ENCODE assay signal across 7 cellular contexts in the genomic region with DNA sequence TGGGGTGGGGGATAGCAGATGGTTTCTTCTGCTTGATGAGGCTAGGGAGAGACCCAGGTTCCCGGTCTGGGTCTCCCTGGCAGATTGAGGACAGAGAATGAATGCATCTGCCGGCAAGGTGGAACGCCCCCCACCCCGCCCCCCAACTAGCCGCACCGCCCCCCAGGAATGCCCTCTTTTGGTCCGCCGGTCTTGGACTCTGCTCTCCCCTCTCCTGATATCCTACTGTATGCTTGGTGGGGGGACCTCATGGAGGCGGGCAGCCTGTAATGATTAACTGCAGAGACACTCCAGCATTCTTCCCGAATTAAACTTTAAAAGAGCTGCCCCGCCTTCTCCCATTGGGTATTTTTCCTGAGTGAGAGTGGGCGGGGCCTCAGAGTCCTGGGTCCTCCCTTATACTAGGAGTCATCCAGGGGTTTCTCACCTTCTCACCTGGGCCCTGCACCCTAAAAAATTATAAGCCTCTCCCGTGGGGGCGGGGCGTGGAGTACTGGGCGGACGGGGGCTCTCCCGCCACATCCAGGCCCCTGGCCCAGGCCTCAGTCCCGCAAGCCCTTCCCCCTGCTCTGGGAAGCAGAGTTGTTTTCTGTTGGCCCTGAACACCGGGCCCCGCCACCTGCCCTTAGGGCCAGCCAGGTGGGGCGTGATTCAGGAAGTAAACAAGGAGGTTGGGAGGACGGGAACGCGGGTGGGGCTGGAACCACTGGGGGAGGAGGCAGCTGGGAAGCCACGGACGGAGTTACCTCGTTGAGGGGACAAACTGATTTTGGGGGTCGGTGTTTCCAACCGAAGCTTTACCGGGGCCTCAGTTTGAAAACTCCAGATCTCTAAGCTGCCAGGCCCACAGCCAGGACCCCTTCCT. TPM values are rescaled to one million over a fixed set of nuclear protein-coding genes. Genes with fewer than 3 reads are reported as not detected.
A peak's percentile ranks its signal among the peaks of the same experiment; 100 is the strongest.
DNase-seq lines count a peak whose midpoint lies in the region; TF ChIP-seq lines count a peak whose summit lies in the region.
"Had no signal": no experiment of that assay in that cellular context is flagged by ENCODE, and none has a peak within 500 bp of the region (broad histone marks: within the 10 kb centered on the region; RNA-seq: fewer than 3 reads in every experiment).

No MANE protein-coding gene starts in this region.

- no peaks in the 10 kb centered on the region for H3K9me3 Mint-ChIP-seq in Calu3 (ENCODE audit: low read depth, unreplicated experiment)

- intact Hi-C loops in Calu3 (cut with micrococcal nuclease; ENCODE audit: unreplicated experiment): loop anchor here (1.0 to 10.0 kb wide), 11 partner anchors 15 to 546 kb away; a partner anchor contains a TSS

- no peak for TF ChIP-seq CTCF in Calu3 (IDR thresholded peaks at IDR 0.05; ENCODE audit: unreplicated experiment)

- H3K27ac Mint-ChIP-seq in Calu3 (ENCODE audit: unreplicated experiment): peak overlapping the region; percentile 21

- CTCF ChIA-PET in Calu3 (lab: Charles Lee): interaction anchor here (0.6 to 161.2 kb wide), 88 partner anchors 12 to 1301 kb away, joined by 3 to 42089 read pairs (median 8); a partner anchor contains a TSS

- H3K4me1 Mint-ChIP-seq in Calu3 (ENCODE audit: low read depth, unreplicated experiment): peaks cover 54% of the 10 kb centered on the region

- BruUV-seq in Calu3 (replicated peaks; lab: Mats Ljungman, UMichigan): TSS peak; percentile 25

- H3K27me3 Mint-ChIP-seq in Calu3 (ENCODE audit: unreplicated experiment): no peaks in the 10 kb centered on the region

- peak; percentile 100 for DNase-seq in Calu3
- peak; percentile 91 for DNase-seq in NCI-H774 (lab: John Stamatoyannopoulos, UW)
- DNase-seq in NCI-H1930 (lab: John Stamatoyannopoulos, UW): no peak
- DNase-seq in KBM-7: no peak
- no peak for DNase-seq in T1000 (lab: John Stamatoyannopoulos, UW)

- peak overlapping the region; percentile 77 for H3K4me3 Mint-ChIP-seq in Calu3 (ENCODE audit: low read depth, unreplicated experiment)

- in situ Hi-C loops in KBM-7 (cut with MboI; ENCODE audit: low pct_unique_long_range_greater_than_20kb, low sequenced_read_pairs): no loop called here

- H3K4me3 ChIP-seq in iPS-18c (ENCODE audit: insufficient read depth, low read depth, low read length): peak overlapping the region; percentile 60

- H3K9me3 ChIP-seq in iPS-18c (ENCODE audit: control insufficient read depth, insufficient read depth, low read length): no peaks in the 10 kb centered on the region
- H3K9me3 ChIP-seq: neutrophil had no signal

- peaks cover 91% of the 10 kb centered on the region for H3K36me3 Mint-ChIP-seq in Calu3 (ENCODE audit: insufficient read depth, unreplicated experiment)

RNA-seq across cellular contexts. Expression of a gene that starts 1.5 kb away (rescaled TPM):
- 2,531 and 2,746 TPM in 2 replicates for total RNA-seq in Calu3 (2022)

RNA-seq across cellular contexts. Expression of a gene that starts 8.9 kb away (rescaled TPM):
- 2,121 and 2,217 TPM in 2 replicates for total RNA-seq in Calu3 (2022)

RNA-seq across cellular contexts. Expression of a gene that starts 39.4 kb away (rescaled TPM):
- total RNA-seq in Calu3 (2022): 4,829 and 4,830 TPM in 2 replicates

RNA-seq across cellular contexts. Expression of a gene that starts 51.4 kb away (rescaled TPM):
- 1,186 and 1,276 TPM in 2 replicates for total RNA-seq in Calu3 (2022)

Comparison
In these comparisons a context has a peak if more than half of its experiments do, and no peak if none do; other contexts are left out.
1. DNase-seq: peak in Calu3 (single experiment) and NCI-H774 (single experiment); none in NCI-H1930 (0 of 2), KBM-7 (single experiment) and T1000 (single experiment).